ENCODE assay signal across 18 cellular contexts in the genomic region with DNA sequence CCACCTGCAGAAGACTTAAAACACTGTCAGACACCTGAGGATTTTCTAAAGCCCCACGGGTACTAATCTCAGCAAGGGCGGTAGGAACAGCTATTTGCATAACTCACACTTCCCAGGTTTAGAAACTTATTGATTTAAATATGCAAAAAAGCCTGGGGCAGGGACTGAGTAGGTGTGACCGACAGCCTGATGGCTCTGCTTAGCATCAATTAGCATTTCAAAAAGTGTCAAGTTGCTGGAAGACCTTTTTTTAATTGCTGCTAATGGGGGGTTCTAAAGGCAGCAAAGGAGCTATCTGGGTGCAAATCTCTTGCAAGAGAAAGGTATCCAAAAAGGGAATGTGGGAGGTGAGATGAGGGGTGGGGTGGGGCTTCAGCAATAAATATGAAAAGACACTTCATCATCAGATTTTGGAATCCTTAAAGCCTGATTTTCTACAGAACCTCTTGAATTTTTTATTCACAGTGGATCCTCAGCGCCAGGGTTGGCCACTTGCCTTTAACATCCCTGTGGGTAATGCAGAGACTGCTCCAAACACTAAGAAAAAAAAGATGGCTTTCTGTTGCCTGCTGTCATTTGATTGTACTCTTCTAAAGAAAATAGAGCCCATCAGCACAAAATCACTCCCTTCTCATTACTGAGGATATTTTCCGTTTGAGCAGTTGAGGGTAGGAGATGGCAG.
DNase-seq lines count a peak whose midpoint lies in the region; ATAC-seq and TF ChIP-seq lines count a peak whose summit lies in the region.
"Had no signal": no experiment of that assay in that cellular context is flagged by ENCODE, and none has a peak within 500 bp of the region (broad histone marks: within the 10 kb centered on the region; RNA-seq: fewer than 3 reads in every experiment).

No MANE protein-coding gene starts in this region.

- no CpG with 5 or more reads among the region's 5 CpGs for WGBS in iPS DF 6.9 (ENCODE audit: insufficient coverage, insufficient read length)

- H3K9me3 ChIP-seq in iPS DF 6.9 (ENCODE audit: control insufficient read depth, insufficient read depth, low read length), result no peaks in the 10 kb centered on the region
- H3K9me3 ChIP-seq: Peyer's patch had no signal

- H3K4me1 Mint-ChIP-seq in WTC11, result peaks cover 31% of the 10 kb centered on the region
- H3K4me1 Mint-ChIP-seq: CD4-positive, alpha-beta memory T cell had no signal

- H3K27me3 ChIP-seq in H7 (ENCODE audit: control insufficient read depth, insufficient read depth, low read length) (no peaks in the 10 kb centered on the region), iPS DF 6.9 (ENCODE audit: control insufficient read depth, insufficient read depth, low read length) (no peaks in the 10 kb centered on the region)
- H3K27me3 ChIP-seq: Peyer's patch had no signal

- peaks cover 5% of the 10 kb centered on the region; the same call in 1 of the 2 replicates for H3K4me1 ChIP-seq in iPS DF 6.9 (ENCODE audit: control insufficient read depth, insufficient read depth, low read length)
- H3K4me1 ChIP-seq: Peyer's patch had no signal

- POLR2A ChIA-PET in WTC11 (lab: Charles Lee), result interaction anchor here (0.7 kb wide), 1 partner anchor 58 kb away, joined by 3 read pairs; no protein-coding TSS in a partner anchor

- CTCF ChIA-PET in WTC11 (lab: Charles Lee), result interaction anchor here (0.8 to 2.8 kb wide), 6 partner anchors 13 to 99 kb away, joined by 3 to 17 read pairs (median 4); no protein-coding TSS in a partner anchor

- no peaks in the 10 kb centered on the region for H3K36me3 ChIP-seq in H7 (replicated peaks; ENCODE audit: control insufficient read depth, insufficient read depth, low read length)
- no peaks in the 10 kb centered on the region for H3K36me3 ChIP-seq in iPS DF 6.9 (ENCODE audit: control insufficient read depth, insufficient read depth, low read length)
- H3K36me3 ChIP-seq: Peyer's patch had no signal

- DNase-seq in H7, result peak; percentile 34
- DNase-seq in WTC11 (ENCODE audit: low spot score), result peak; percentile 38
- peak; percentile 77 for DNase-seq in iPS DF 6.9 (ENCODE audit: low read depth, low spot score)
- DNase-seq in putamen (ENCODE audit: low spot score), result peak; percentile 82
- DNase-seq in effector CD8-positive, alpha-beta T cell (lab: John Stamatoyannopoulos, UW), result no peak
- DNase-seq in SK-N-DZ (ENCODE audit: low spot score), result no peak
- no peak for DNase-seq in NCI-H1105 treated with DMSO at 0.1 percent for 48 hours (lab: John Stamatoyannopoulos, UW)
- DNase-seq: ACHN; CD4-positive, alpha-beta memory T cell; DMS79; GDM1; GM23248; NCI-H1694; NCI-H2171 treated with DMSO at 0.1 percent for 48 hours; Peyer's patch; Right ventricle myocardium superior had no signal

- peaks cover 9% of the 10 kb centered on the region for H3K9me3 Mint-ChIP-seq in WTC11

- TF ChIP-seq CTCF in WTC11 (IDR thresholded peaks at IDR 0.05), result no peak

- no peak overlapping the region for H3K4me3 ChIP-seq in H7 (ENCODE audit: insufficient read depth, low read depth, low read length)
- no peak overlapping the region for H3K4me3 ChIP-seq in iPS DF 6.9 (ENCODE audit: low read length)
- H3K4me3 ChIP-seq: GM23248, K562, Peyer's patch had no signal

- no peak overlapping the region; the same call in 1 of the 2 replicates for H3K27ac Mint-ChIP-seq in WTC11
- H3K27ac Mint-ChIP-seq: B cell; CD4-positive, alpha-beta memory T cell had no signal

- peaks cover 12% of the 10 kb centered on the region for H3K36me3 Mint-ChIP-seq in WTC11
- H3K36me3 Mint-ChIP-seq: CD4-positive, alpha-beta memory T cell had no signal

- H3K27me3 Mint-ChIP-seq in WTC11 (ENCODE audit: low read depth), result peaks cover 7% of the 10 kb centered on the region

- ATAC-seq in WTC11, result peak; percentile 77
- ATAC-seq: K562 had no signal

- H3K4me3 Mint-ChIP-seq in WTC11, result peak overlapping the region; percentile 26
- H3K4me3 Mint-ChIP-seq: B cell; CD4-positive, alpha-beta memory T cell had no signal

- H3K27ac ChIP-seq in iPS DF 6.9 (ENCODE audit: low read length), result peak overlapping the region; percentile 92
- H3K27ac ChIP-seq: GM23248, Peyer's patch had no signal

TF ChIP-seq in WTC11, 78 proteins besides CTCF, POLR2A, EP300 and RAD21:
- TF ChIP-seq IRF2 (CRISPR knock-in tag; IDR thresholded peaks at IDR 0.05; ENCODE audit: borderline replicate concordance, low read depth) (no peak), MYBL2 (CRISPR knock-in tag; IDR thresholded peaks at IDR 0.05) (no peak), TEAD1 (CRISPR knock-in tag; IDR thresholded peaks at IDR 0.05) (peak; percentile 28; the same call in 1 of the 2 replicates), ELF4 (CRISPR knock-in tag; IDR thresholded peaks at IDR 0.05; ENCODE audit: low read depth) (no peak)
- TF ChIP-seq, protein P1, sequence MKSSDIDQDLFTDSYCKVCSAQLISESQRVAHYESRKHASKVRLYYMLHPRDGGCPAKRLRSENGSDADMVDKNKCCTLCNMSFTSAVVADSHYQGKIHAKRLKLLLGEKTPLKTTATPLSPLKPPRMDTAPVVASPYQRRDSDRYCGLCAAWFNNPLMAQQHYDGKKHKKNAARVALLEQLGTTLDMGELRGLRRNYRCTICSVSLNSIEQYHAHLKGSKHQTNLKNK (CRISPR knock-in tag; IDR thresholded peaks at IDR 0.05), result 0 out of 2 replicates have a peak, but pooled peaks have one; percentile 87
- TF ChIP-seq, protein P2, sequence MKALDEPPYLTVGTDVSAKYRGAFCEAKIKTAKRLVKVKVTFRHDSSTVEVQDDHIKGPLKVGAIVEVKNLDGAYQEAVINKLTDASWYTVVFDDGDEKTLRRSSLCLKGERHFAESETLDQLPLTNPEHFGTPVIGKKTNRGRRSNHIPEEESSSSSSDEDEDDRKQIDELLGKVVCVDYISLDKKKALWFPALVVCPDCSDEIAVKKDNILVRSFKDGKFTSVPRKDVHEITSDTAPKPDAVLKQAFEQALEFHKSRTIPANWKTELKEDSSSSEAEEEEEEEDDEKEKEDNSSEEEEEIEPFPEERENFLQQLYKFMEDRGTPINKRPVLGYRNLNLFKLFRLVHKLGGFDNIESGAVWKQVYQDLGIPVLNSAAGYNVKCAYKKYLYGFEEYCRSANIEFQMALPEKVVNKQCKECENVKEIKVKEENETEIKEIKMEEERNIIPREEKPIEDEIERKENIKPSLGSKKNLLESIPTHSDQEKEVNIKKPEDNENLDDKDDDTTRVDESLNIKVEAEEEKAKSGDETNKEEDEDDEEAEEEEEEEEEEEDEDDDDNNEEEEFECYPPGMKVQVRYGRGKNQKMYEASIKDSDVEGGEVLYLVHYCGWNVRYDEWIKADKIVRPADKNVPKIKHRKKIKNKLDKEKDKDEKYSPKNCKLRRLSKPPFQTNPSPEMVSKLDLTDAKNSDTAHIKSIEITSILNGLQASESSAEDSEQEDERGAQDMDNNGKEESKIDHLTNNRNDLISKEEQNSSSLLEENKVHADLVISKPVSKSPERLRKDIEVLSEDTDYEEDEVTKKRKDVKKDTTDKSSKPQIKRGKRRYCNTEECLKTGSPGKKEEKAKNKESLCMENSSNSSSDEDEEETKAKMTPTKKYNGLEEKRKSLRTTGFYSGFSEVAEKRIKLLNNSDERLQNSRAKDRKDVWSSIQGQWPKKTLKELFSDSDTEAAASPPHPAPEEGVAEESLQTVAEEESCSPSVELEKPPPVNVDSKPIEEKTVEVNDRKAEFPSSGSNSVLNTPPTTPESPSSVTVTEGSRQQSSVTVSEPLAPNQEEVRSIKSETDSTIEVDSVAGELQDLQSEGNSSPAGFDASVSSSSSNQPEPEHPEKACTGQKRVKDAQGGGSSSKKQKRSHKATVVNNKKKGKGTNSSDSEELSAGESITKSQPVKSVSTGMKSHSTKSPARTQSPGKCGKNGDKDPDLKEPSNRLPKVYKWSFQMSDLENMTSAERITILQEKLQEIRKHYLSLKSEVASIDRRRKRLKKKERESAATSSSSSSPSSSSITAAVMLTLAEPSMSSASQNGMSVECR (CRISPR knock-in tag; IDR thresholded peaks at IDR 0.05; ENCODE audit: borderline replicate concordance), result no peak

Comparison
In these comparisons a context has a peak if more than half of its experiments do, and no peak if none do; other contexts are left out.
1. DNase-seq: peak in H7 (single experiment), WTC11 (single experiment), iPS DF 6.9 (single experiment) and putamen (single experiment); none in effector CD8-positive, alpha-beta T cell (single experiment), SK-N-DZ (single experiment) and NCI-H1105 treated with DMSO at 0.1 percent for 48 hours (single experiment).